In genomic region chr2:68091439-68092034, GRCh38 we compare ENCODE assay signal across 2 cellular contexts.
TF ChIP-seq lines count a peak whose summit lies in the region.

No MANE protein-coding gene starts in this region.

TF ChIP-seq in IMR-90, 13 proteins besides CTCF, POLR2A, EP300 and RAD21:
- TF ChIP-seq RCOR1 (IDR thresholded peaks at IDR 0.05; ENCODE audit: insufficient replicate concordance, low read length) (no peak), BHLHE40 (IDR thresholded peaks at IDR 0.05; ENCODE audit: low read depth, low read length) (no peak), MAZ (IDR thresholded peaks at IDR 0.05; ENCODE audit: borderline replicate concordance, low read depth, low read length) (no peak), NFE2L2 (IDR thresholded peaks at IDR 0.05; ENCODE audit: low read depth, low read length) (no peak), CHD1 (IDR thresholded peaks at IDR 0.05; ENCODE audit: low read depth, low read length) (no peak), MAFK (IDR thresholded peaks at IDR 0.05; ENCODE audit: low read depth, low read length) (no peak), CEBPB (IDR thresholded peaks at IDR 0.05; ENCODE audit: low read depth, low read length) (no peak)

TF ChIP-seq in SK-N-SH, 30 proteins besides CTCF, POLR2A, EP300 and RAD21:
- TF ChIP-seq REST (IDR thresholded peaks at IDR 0.05; ENCODE audit: low read depth, low read length) (no peak), CHD2 (IDR thresholded peaks at IDR 0.05; ENCODE audit: low read length, partially characterized antibody) (no peak), RXRA (IDR thresholded peaks at IDR 0.05; ENCODE audit: borderline replicate concordance, low read depth) (no peak), GATA2 (CRISPR knock-in tag; IDR thresholded peaks at IDR 0.05) (no peak), SIN3A (IDR thresholded peaks at IDR 0.05; ENCODE audit: borderline replicate concordance, low read depth, low read length) (no peak), RFX5 (IDR thresholded peaks at IDR 0.05; ENCODE audit: low read length) (no peak), RCOR1 (IDR thresholded peaks at IDR 0.05; ENCODE audit: low read length) (no peak), FOSL2 (IDR thresholded peaks at IDR 0.05; ENCODE audit: borderline replicate concordance, low read depth) (no peak), ELF1 (IDR thresholded peaks at IDR 0.05) (no peak), SMC3 (IDR thresholded peaks at IDR 0.05; ENCODE audit: low read depth, low read length) (no peak), FOXJ3 (CRISPR knock-in tag; IDR thresholded peaks at IDR 0.05) (no peak), TAF1 (IDR thresholded peaks at IDR 0.05; ENCODE audit: borderline replicate concordance, low read depth, low read length) (no peak), USF2 (IDR thresholded peaks at IDR 0.05; ENCODE audit: borderline replicate concordance, low read depth, low read length) (no peak)
